Comparison of ENCODE assay signal across 11 cellular contexts in the genomic region with DNA sequence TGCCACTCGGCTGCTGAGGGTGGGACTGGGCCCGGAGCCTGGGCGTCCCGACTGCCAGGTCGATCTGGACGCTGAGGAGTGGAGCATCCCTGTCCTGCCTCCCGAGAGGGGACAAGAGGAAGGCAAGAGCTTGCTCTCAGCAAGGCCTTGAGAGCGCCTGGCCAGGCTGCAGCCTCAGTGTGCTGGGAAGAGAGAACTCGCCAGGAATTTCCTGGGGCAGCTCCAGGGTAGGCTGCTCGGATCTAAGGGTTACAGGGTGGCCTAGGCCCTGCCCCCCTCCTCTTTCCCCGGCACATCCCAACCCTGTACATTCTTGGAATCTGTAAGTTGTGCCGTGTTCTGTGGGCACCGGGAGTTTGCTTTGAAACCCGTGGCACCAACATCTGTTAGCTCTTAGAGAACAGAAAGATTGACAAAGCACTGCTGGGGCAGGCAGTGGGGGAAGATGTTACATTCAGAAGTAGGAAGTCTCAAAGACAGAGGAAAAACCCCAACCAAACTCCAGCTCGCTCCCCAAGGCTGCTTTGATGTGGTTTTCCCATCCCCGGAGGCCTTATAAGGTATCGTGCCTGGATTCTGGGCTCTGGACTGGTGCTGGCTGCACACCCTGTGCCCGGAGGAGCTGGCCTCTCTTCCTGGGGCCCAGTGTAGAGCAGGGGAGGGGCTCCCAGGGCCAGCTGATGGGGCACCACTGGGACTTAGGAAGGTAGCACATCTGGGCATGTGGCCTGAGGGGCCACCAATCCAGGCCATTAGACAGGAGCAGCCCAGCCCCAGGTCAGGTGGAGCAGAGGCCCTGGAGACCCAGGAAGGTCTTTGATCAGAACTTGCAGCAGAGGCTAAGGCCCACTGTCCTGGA. TPM values are rescaled to one million over a fixed set of nuclear protein-coding genes. Genes with fewer than 3 reads are reported as not detected.
DNase-seq lines count a peak whose midpoint lies in the region; ATAC-seq and TF ChIP-seq lines count a peak whose summit lies in the region.
"Had no signal": no experiment of that assay in that cellular context is flagged by ENCODE, and none has a peak within 500 bp of the region (broad histone marks: within the 10 kb centered on the region; RNA-seq: fewer than 3 reads in every experiment).

No MANE protein-coding gene starts in this region.

- peaks cover 4% of the 10 kb centered on the region for H3K4me1 ChIP-seq in mucosa of descending colon (ENCODE audit: low read depth)
- H3K4me1 ChIP-seq in upper lobe of right lung, result peaks cover 31% of the 10 kb centered on the region
- H3K4me1 ChIP-seq: right lobe of liver had no signal

- POLR2A ChIA-PET in activated CD4-positive, alpha-beta T cell treated with anti-CD3 and anti-CD28 coated beads for 36 hours (lab: Charles Lee), result interaction anchor here (0.6 kb wide), 1 partner anchor 133 kb away, joined by 3 read pairs; no protein-coding TSS in a partner anchor

- peak overlapping the region; percentile 69 for H3K27ac Mint-ChIP-seq in activated CD4-positive, alpha-beta T cell treated with anti-CD3 and anti-CD28 coated beads for 36 hours
- peak overlapping the region; percentile 24 to 78 for H3K27ac Mint-ChIP-seq in effector memory CD8-positive, alpha-beta T cell
- H3K27ac Mint-ChIP-seq in stimulated activated naive CD8-positive, alpha-beta T cell treated with anti-CD3 and anti-CD28 coated beads, Interleukin-15, amount 100 ng/mL, for 72 hours, result peak overlapping the region in 1 of 2 donors; percentile 83
- H3K27ac Mint-ChIP-seq: stimulated activated naive B cell treated with anti-CD40 and anti-IgM and Interleukin-4, amounts not matched to agents 10 μg/mL and 1 μg/mL and 100 μg/mL, for 72 hours had no signal

- H3K9me3 Mint-ChIP-seq in activated CD4-positive, alpha-beta T cell treated with anti-CD3 and anti-CD28 coated beads for 36 hours (ENCODE audit: low read depth), result no peaks in the 10 kb centered on the region
- H3K9me3 Mint-ChIP-seq in effector memory CD8-positive, alpha-beta T cell, result no peaks in the 10 kb centered on the region
- no peaks in the 10 kb centered on the region for H3K9me3 Mint-ChIP-seq in stimulated activated naive CD8-positive, alpha-beta T cell treated with anti-CD3 and anti-CD28 coated beads, Interleukin-15, amount 100 ng/mL, for 72 hours
- H3K9me3 Mint-ChIP-seq: stimulated activated naive B cell treated with anti-CD40 and anti-IgM and Interleukin-4, amounts not matched to agents 10 μg/mL and 1 μg/mL and 100 μg/mL, for 72 hours had no signal

- H3K27me3 Mint-ChIP-seq in activated CD4-positive, alpha-beta T cell treated with anti-CD3 and anti-CD28 coated beads for 36 hours, result no peaks in the 10 kb centered on the region
- H3K27me3 Mint-ChIP-seq in effector memory CD8-positive, alpha-beta T cell, result no peaks in the 10 kb centered on the region
- H3K27me3 Mint-ChIP-seq in stimulated activated naive CD8-positive, alpha-beta T cell treated with anti-CD3 and anti-CD28 coated beads, Interleukin-15, amount 100 ng/mL, for 72 hours, result no peaks in the 10 kb centered on the region
- H3K27me3 Mint-ChIP-seq: stimulated activated naive B cell treated with anti-CD40 and anti-IgM and Interleukin-4, amounts not matched to agents 10 μg/mL and 1 μg/mL and 100 μg/mL, for 72 hours had no signal

- no peaks in the 10 kb centered on the region for H3K27me3 ChIP-seq in upper lobe of right lung
- H3K27me3 ChIP-seq: right lobe of liver had no signal

- H3K27ac ChIP-seq in upper lobe of right lung, result peak overlapping the region; percentile 58
- H3K27ac ChIP-seq: right lobe of liver had no signal

- ATAC-seq in activated CD4-positive, alpha-beta T cell treated with anti-CD3 and anti-CD28 coated beads for 36 hours, result no peak
- no peak for ATAC-seq in effector memory CD8-positive, alpha-beta T cell (replicated peaks)
- ATAC-seq in mucosa of descending colon (peak; percentile 18), upper lobe of right lung (peak; percentile 21)
- no peak for ATAC-seq in stimulated activated naive CD8-positive, alpha-beta T cell treated with anti-CD3 and anti-CD28 coated beads, Interleukin-15, amount 100 ng/mL, for 72 hours
- ATAC-seq: stimulated activated naive B cell treated with anti-CD40 and anti-IgM and Interleukin-4, amounts not matched to agents 10 μg/mL and 1 μg/mL and 100 μg/mL, for 72 hours had no signal

- CTCF ChIA-PET in activated CD4-positive, alpha-beta T cell treated with anti-CD3 and anti-CD28 coated beads for 36 hours (lab: Charles Lee), result interaction anchor here (0.5 to 1.0 kb wide), 2 partner anchors 12 to 20 kb away, joined by 3 read pairs; no protein-coding TSS in a partner anchor

- peaks cover 44% of the 10 kb centered on the region for H3K4me1 Mint-ChIP-seq in activated CD4-positive, alpha-beta T cell treated with anti-CD3 and anti-CD28 coated beads for 36 hours
- peaks cover 7 to 15% of the 10 kb centered on the region in 2 donors for H3K4me1 Mint-ChIP-seq in effector memory CD8-positive, alpha-beta T cell (ENCODE audit: low read depth in 2 of 2)
- H3K4me1 Mint-ChIP-seq in stimulated activated naive CD8-positive, alpha-beta T cell treated with anti-CD3 and anti-CD28 coated beads, Interleukin-15, amount 100 ng/mL, for 72 hours, result peaks cover 32% of the 10 kb centered on the region

- no peak for DNase-seq in activated CD4-positive, alpha-beta T cell treated with anti-CD3 and anti-CD28 coated beads for 36 hours
- no peak for DNase-seq in activated CD4-positive, alpha-beta T cell treated with anti-CD3 and anti-CD28 coated beads for 48 hours
- DNase-seq in effector memory CD8-positive, alpha-beta T cell, result no peak
- DNase-seq in mucosa of descending colon (peak in 1 of 3 donors; percentile 47), upper lobe of right lung (no peak), NCI-H1048 (lab: John Stamatoyannopoulos, UW) (no peak), T-helper 1 cell (no peak)
- no peak for DNase-seq in stimulated activated naive CD8-positive, alpha-beta T cell treated with anti-CD3 and anti-CD28 coated beads, Interleukin-15, amount 100 ng/mL, for 72 hours
- DNase-seq: Karpas-422; stimulated activated naive B cell treated with anti-CD40 and anti-IgM and Interleukin-4, amounts not matched to agents 10 μg/mL and 1 μg/mL and 100 μg/mL, for 72 hours had no signal

- H3K4me3 Mint-ChIP-seq in activated CD4-positive, alpha-beta T cell treated with anti-CD3 and anti-CD28 coated beads for 36 hours, result no peak overlapping the region
- H3K4me3 Mint-ChIP-seq in effector memory CD8-positive, alpha-beta T cell, result no peak overlapping the region
- no peak overlapping the region for H3K4me3 Mint-ChIP-seq in stimulated activated naive CD8-positive, alpha-beta T cell treated with anti-CD3 and anti-CD28 coated beads, Interleukin-15, amount 100 ng/mL, for 72 hours
- H3K4me3 Mint-ChIP-seq: stimulated activated naive B cell treated with anti-CD40 and anti-IgM and Interleukin-4, amounts not matched to agents 10 μg/mL and 1 μg/mL and 100 μg/mL, for 72 hours had no signal

- TF ChIP-seq CTCF in mucosa of descending colon (IDR thresholded peaks at IDR 0.05), result no peak
- no peak for TF ChIP-seq CTCF in upper lobe of right lung (IDR thresholded peaks at IDR 0.05)

- H3K4me3 ChIP-seq in mucosa of descending colon (no peak overlapping the region), upper lobe of right lung (no peak overlapping the region)
- H3K4me3 ChIP-seq: right lobe of liver had no signal

- H3K36me3 Mint-ChIP-seq in activated CD4-positive, alpha-beta T cell treated with anti-CD3 and anti-CD28 coated beads for 36 hours (ENCODE audit: low read depth), result no peaks in the 10 kb centered on the region
- H3K36me3 Mint-ChIP-seq in effector memory CD8-positive, alpha-beta T cell (ENCODE audit: insufficient read depth), result no peaks in the 10 kb centered on the region
- H3K36me3 Mint-ChIP-seq: stimulated activated naive B cell treated with anti-CD40 and anti-IgM and Interleukin-4, amounts not matched to agents 10 μg/mL and 1 μg/mL and 100 μg/mL, for 72 hours had no signal

- H3K9me3 ChIP-seq in mucosa of descending colon, result no peaks in the 10 kb centered on the region
- H3K9me3 ChIP-seq in upper lobe of right lung, result no peaks in the 10 kb centered on the region
- H3K9me3 ChIP-seq: right lobe of liver had no signal

- intact Hi-C loops in activated CD4-positive, alpha-beta T cell treated with anti-CD3 and anti-CD28 coated beads for 36 hours (cut with DNase I, micrococcal nuclease), result no loop called here
- intact Hi-C loops in mucosa of descending colon (cut with DNase I, micrococcal nuclease), result no loop called here
- intact Hi-C loops in upper lobe of right lung (cut with DNase I), result no loop called here

- no peaks in the 10 kb centered on the region for H3K36me3 ChIP-seq in mucosa of descending colon (ENCODE audit: low read depth)
- H3K36me3 ChIP-seq in upper lobe of right lung, result no peaks in the 10 kb centered on the region
- H3K36me3 ChIP-seq: right lobe of liver had no signal

RNA-seq across cellular contexts. Expression of gene NKD1, which starts 55.2 kb away (rescaled TPM):
- 1 to 10 TPM; 1.8 to 3.1 TPM for total RNA-seq in activated CD4-positive, alpha-beta T cell treated with anti-CD3 and anti-CD28 coated beads for 36 hours
- total RNA-seq in mucosa of descending colon (10 to 100 TPM in 1 of 3 donors, 1 to 10 TPM in 2; 1.6 to 28.0 (median 3.2) TPM), upper lobe of right lung (47.2 TPM)

Comparison
In these comparisons a context has a peak if more than half of its experiments do, and no peak if none do; other contexts are left out.
1. ATAC-seq: peak in mucosa of descending colon (single experiment) and upper lobe of right lung (single experiment); none in activated CD4-positive, alpha-beta T cell treated with anti-CD3 and anti-CD28 coated beads for 36 hours (single experiment), effector memory CD8-positive, alpha-beta T cell (single experiment) and stimulated activated naive CD8-positive, alpha-beta T cell treated with anti-CD3 and anti-CD28 coated beads, Interleukin-15, amount 100 ng/mL, for 72 hours (single experiment).